Comparison of ENCODE assay signal across 1 cellular context in the genomic region with DNA sequence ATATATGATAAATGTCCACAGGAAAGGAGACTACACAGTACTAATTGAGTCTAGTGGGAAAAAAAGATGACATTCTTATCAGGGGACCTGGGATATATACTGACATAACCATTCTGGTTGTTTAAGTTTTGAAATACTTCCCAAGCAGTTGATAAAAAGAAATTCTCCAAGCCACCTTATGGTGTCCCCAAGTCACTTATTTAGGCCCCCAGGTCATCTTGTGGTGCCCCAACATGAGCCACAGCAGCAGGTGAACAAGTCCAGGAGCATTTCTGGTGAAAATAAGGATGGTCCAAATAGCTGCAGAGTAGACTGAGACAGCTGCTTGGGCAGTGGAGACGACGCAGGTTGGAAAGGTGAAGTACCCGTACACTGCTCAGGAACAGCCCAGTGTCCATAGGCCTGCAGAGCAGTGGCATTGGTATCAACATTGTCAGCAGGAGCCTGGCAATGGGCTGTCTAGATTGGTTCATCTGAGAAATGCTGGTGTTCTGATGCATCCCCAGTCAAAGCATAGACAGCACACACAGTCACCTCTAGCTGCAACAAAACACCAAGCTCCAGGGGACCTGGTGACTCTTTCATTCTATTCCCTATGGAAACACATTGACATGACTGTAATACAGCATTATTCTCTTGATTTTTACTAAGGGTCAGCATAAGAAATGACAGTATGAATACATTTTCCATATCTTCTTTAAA.
TF ChIP-seq lines count a peak whose summit lies in the region.

No MANE protein-coding gene starts in this region.

TF ChIP-seq in SK-N-SH treated with all-trans-retinoic acid at 6 μM for 48 hours, 23 proteins besides CTCF, POLR2A, EP300 and RAD21 (continued from another document):
- TF ChIP-seq, protein P1, sequence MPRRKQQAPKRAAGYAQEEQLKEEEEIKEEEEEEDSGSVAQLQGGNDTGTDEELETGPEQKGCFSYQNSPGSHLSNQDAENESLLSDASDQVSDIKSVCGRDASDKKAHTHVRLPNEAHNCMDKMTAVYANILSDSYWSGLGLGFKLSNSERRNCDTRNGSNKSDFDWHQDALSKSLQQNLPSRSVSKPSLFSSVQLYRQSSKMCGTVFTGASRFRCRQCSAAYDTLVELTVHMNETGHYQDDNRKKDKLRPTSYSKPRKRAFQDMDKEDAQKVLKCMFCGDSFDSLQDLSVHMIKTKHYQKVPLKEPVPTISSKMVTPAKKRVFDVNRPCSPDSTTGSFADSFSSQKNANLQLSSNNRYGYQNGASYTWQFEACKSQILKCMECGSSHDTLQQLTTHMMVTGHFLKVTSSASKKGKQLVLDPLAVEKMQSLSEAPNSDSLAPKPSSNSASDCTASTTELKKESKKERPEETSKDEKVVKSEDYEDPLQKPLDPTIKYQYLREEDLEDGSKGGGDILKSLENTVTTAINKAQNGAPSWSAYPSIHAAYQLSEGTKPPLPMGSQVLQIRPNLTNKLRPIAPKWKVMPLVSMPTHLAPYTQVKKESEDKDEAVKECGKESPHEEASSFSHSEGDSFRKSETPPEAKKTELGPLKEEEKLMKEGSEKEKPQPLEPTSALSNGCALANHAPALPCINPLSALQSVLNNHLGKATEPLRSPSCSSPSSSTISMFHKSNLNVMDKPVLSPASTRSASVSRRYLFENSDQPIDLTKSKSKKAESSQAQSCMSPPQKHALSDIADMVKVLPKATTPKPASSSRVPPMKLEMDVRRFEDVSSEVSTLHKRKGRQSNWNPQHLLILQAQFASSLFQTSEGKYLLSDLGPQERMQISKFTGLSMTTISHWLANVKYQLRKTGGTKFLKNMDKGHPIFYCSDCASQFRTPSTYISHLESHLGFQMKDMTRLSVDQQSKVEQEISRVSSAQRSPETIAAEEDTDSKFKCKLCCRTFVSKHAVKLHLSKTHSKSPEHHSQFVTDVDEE (CRISPR knock-in tag; IDR thresholded peaks at IDR 0.05) = no peak
- TF ChIP-seq ISL1 (CRISPR knock-in tag; IDR thresholded peaks at IDR 0.05) (no peak), CSDC2 (CRISPR knock-in tag; IDR thresholded peaks at IDR 0.05) (no peak), BACH2 (CRISPR knock-in tag; IDR thresholded peaks at IDR 0.05; ENCODE audit: borderline replicate concordance) (no peak), ZFP30 (CRISPR knock-in tag; IDR thresholded peaks at IDR 0.05) (no peak), SNAI2 (CRISPR knock-in tag; IDR thresholded peaks at IDR 0.05) (no peak), TCF4 (CRISPR knock-in tag; IDR thresholded peaks at IDR 0.05; ENCODE audit: borderline replicate concordance) (no peak), ZC3H10 (CRISPR knock-in tag; IDR thresholded peaks at IDR 0.05) (no peak), OSR1 (CRISPR knock-in tag; IDR thresholded peaks at IDR 0.05) (no peak)
- TF ChIP-seq, protein P2, sequence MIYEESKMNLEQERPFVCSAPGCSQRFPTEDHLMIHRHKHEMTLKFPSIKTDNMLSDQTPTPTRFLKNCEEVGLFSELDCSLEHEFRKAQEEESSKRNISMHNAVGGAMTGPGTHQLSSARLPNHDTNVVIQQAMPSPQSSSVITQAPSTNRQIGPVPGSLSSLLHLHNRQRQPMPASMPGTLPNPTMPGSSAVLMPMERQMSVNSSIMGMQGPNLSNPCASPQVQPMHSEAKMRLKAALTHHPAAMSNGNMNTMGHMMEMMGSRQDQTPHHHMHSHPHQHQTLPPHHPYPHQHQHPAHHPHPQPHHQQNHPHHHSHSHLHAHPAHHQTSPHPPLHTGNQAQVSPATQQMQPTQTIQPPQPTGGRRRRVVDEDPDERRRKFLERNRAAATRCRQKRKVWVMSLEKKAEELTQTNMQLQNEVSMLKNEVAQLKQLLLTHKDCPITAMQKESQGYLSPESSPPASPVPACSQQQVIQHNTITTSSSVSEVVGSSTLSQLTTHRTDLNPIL (CRISPR knock-in tag; IDR thresholded peaks at IDR 0.05; ENCODE audit: low read depth) = no peak
TF ChIP-seq in SK-N-SH treated with all-trans-retinoic acid at 6 μM for 48 hours: peak in this region for 0.
